In genomic region chr1:100390507-100390906, GRCh38 we compare ENCODE assay signal across 18 cellular contexts. TPM values are rescaled to one million over a fixed set of nuclear protein-coding genes. Genes with fewer than 3 reads are reported as not detected.
DNase-seq lines count a peak whose midpoint lies in the region; ATAC-seq and TF ChIP-seq lines count a peak whose summit lies in the region.
"Had no signal": no experiment of that assay in that cellular context is flagged by ENCODE, and none has a peak within 500 bp of the region (broad histone marks: within the 10 kb centered on the region; RNA-seq: fewer than 3 reads in every experiment).

No MANE protein-coding gene starts in this region.

- CTCF ChIA-PET in CD8-positive, alpha-beta memory T cell (lab: Charles Lee) = interaction anchor here (2.5 kb wide), 1 partner anchor 69 kb away, joined by 9 read pairs; no protein-coding TSS in a partner anchor
- CTCF ChIA-PET in activated CD4-positive, alpha-beta memory T cell treated with anti-CD3 and anti-CD28 coated beads, Interleukin-2, amount 10 ng/mL, durations not matched to agents 7 days and 5 days (lab: Charles Lee) = interaction anchor here (1.6 to 2.9 kb wide), 2 partner anchors 37 to 68 kb away, joined by 5 to 12 read pairs; partner anchors contain the start of gene CDC14A
- CTCF ChIA-PET in naive thymus-derived CD4-positive, alpha-beta T cell (lab: Charles Lee) = interaction anchor here (0.9 to 3.4 kb wide), 4 partner anchors 19 to 50 kb away, joined by 3 to 19 read pairs (median 4); partner anchors contain the start of gene CDC14A
- CTCF ChIA-PET in SK-N-SH (lab: Yijun Ruan, JAX) = no interaction called here

- no peak overlapping the region for H3K4me2 ChIP-seq in SK-N-SH

- peaks cover 86 to 98% (median 96%) of the 10 kb centered on the region in 3 donors for H3K4me1 Mint-ChIP-seq in CD8-positive, alpha-beta memory T cell
- H3K4me1 Mint-ChIP-seq in activated CD4-positive, alpha-beta memory T cell treated with anti-CD3 and anti-CD28 coated beads, Interleukin-2, amount 10 ng/mL, durations not matched to agents 7 days and 5 days = peaks cover 83% of the 10 kb centered on the region
- H3K4me1 Mint-ChIP-seq in naive thymus-derived CD4-positive, alpha-beta T cell = peaks cover 46 to 99% (median 91%) of the 10 kb centered on the region in 7 donors

- DNase-seq in activated naive CD4-positive, alpha-beta T cell treated with anti-CD3 and anti-CD28 coated beads, Interleukin-2, amount 50 U/mL, for 72 hours (ENCODE audit: low spot score in 2 of 2) = no peak
- DNase-seq in activated naive CD4-positive, alpha-beta T cell treated with anti-CD3 and anti-CD28 coated beads, Interleukin-2, amount 50 U/mL, for 16 hours = no peak
- DNase-seq in CD8-positive, alpha-beta memory T cell = no peak
- no peak for DNase-seq in activated CD4-positive, alpha-beta memory T cell treated with anti-CD3 and anti-CD28 coated beads, Interleukin-2, amount 10 ng/mL, durations not matched to agents 7 days and 5 days
- DNase-seq in naive thymus-derived CD4-positive, alpha-beta T cell = peak in 2 of 9 donors; percentile 47 to 51
- DNase-seq in retina (no peak), SK-N-SH (no peak)
- DNase-seq: DMS79 treated with DMSO at 0.1 percent for 48 hours; H9; MV-4-11; NCI-H1417; NCI-H187 treated with DMSO at 0.1 percent for 48 hours; NCI-H446; NCI-H69; NK-92 treated with Interleukin-12 subunit alpha and Interleukin-12 subunit beta, amount 100 ng/mL, for 24 hours; OCI-M1; SIG-M5 had no signal

- H3K27ac ChIP-seq in CD8-positive, alpha-beta memory T cell (ENCODE audit: low read depth, low read length) = no peak overlapping the region
- H3K27ac ChIP-seq in naive thymus-derived CD4-positive, alpha-beta T cell (ENCODE audit: low read depth, low read length) = peak overlapping the region; percentile 64
- H3K27ac ChIP-seq in SK-N-SH (ENCODE audit: low read depth in 2 of 2, low read length in 1 of 2) = no peak overlapping the region

- H2AFZ ChIP-seq in SK-N-SH (ENCODE audit: low read depth) = no peak overlapping the region

- no peaks in the 10 kb centered on the region for H3K9me3 Mint-ChIP-seq in activated naive CD4-positive, alpha-beta T cell treated with anti-CD3 and anti-CD28 coated beads, Interleukin-2, amount 50 U/mL, for 72 hours
- H3K9me3 Mint-ChIP-seq in CD8-positive, alpha-beta memory T cell = no peaks in the 10 kb centered on the region
- no peaks in the 10 kb centered on the region for H3K9me3 Mint-ChIP-seq in activated CD4-positive, alpha-beta memory T cell treated with anti-CD3 and anti-CD28 coated beads, Interleukin-2, amount 10 ng/mL, durations not matched to agents 7 days and 5 days
- H3K9me3 Mint-ChIP-seq in naive thymus-derived CD4-positive, alpha-beta T cell = no peaks in the 10 kb centered on the region
- H3K9me3 Mint-ChIP-seq: CD14-positive monocyte, H9 had no signal

- H3K36me3 ChIP-seq in CD8-positive, alpha-beta memory T cell (ENCODE audit: insufficient read depth, low read length) = peaks cover 5% of the 10 kb centered on the region
- no peaks in the 10 kb centered on the region for H3K36me3 ChIP-seq in naive thymus-derived CD4-positive, alpha-beta T cell (ENCODE audit: control insufficient read depth in 2 of 3, insufficient read depth in 3 of 3, low read length in 3 of 3)
- peaks cover 6 to 10% of the 10 kb centered on the region in 2 experiments for H3K36me3 ChIP-seq in SK-N-SH (replicated peaks in 1 of 2; ENCODE audit: control insufficient read depth in 1 of 2, insufficient read depth in 2 of 2, low read length in 1 of 2)

- no peak overlapping the region for H3K4me3 ChIP-seq in CD8-positive, alpha-beta memory T cell (ENCODE audit: low read length)
- H3K4me3 ChIP-seq in naive thymus-derived CD4-positive, alpha-beta T cell (ENCODE audit: low read length) = no peak overlapping the region
- H3K4me3 ChIP-seq in SK-N-SH (ENCODE audit: low read depth in 2 of 2, low read length in 1 of 2) = no peak overlapping the region

- no peaks in the 10 kb centered on the region for H3K27me3 Mint-ChIP-seq in CD8-positive, alpha-beta memory T cell
- no peaks in the 10 kb centered on the region for H3K27me3 Mint-ChIP-seq in activated CD4-positive, alpha-beta memory T cell treated with anti-CD3 and anti-CD28 coated beads, Interleukin-2, amount 10 ng/mL, durations not matched to agents 7 days and 5 days
- H3K27me3 Mint-ChIP-seq in naive thymus-derived CD4-positive, alpha-beta T cell = no peaks in the 10 kb centered on the region

- TF ChIP-seq CTCF in SK-N-SH (IDR thresholded peaks at IDR 0.05) = no peak

- peaks cover 92% of the 10 kb centered on the region for H3K4me1 ChIP-seq in CD8-positive, alpha-beta memory T cell (ENCODE audit: insufficient read depth, low read length)
- peaks cover 71 to 84% of the 10 kb centered on the region in 2 donors for H3K4me1 ChIP-seq in naive thymus-derived CD4-positive, alpha-beta T cell (ENCODE audit: control insufficient read depth in 2 of 2, insufficient read depth in 2 of 2, low read length in 2 of 2)
- H3K4me1 ChIP-seq in SK-N-SH (ENCODE audit: control insufficient read depth in 1 of 2, insufficient read depth in 2 of 2, low read depth in 1 of 2, low read length in 1 of 2) = peaks cover 0 to 4% of the 10 kb centered on the region in 2 experiments; a peak in 1 of 4 replicates

- no peaks in the 10 kb centered on the region for H3K27me3 ChIP-seq in CD8-positive, alpha-beta memory T cell (ENCODE audit: insufficient read depth, low read length, poor library complexity, severe bottlenecking)
- H3K27me3 ChIP-seq in naive thymus-derived CD4-positive, alpha-beta T cell (ENCODE audit: control insufficient read depth in 2 of 2, insufficient read depth in 2 of 2, low read length in 2 of 2) = no peaks in the 10 kb centered on the region
- H3K27me3 ChIP-seq in SK-N-SH (ENCODE audit: insufficient read depth) = no peaks in the 10 kb centered on the region

- peak overlapping the region in 5 of 7 donors; percentile 8 to 70 (median 19) for H3K4me3 Mint-ChIP-seq in CD8-positive, alpha-beta memory T cell
- H3K4me3 Mint-ChIP-seq in activated CD4-positive, alpha-beta memory T cell treated with anti-CD3 and anti-CD28 coated beads, Interleukin-2, amount 10 ng/mL, durations not matched to agents 7 days and 5 days = no peak overlapping the region
- peak overlapping the region in 8 of 10 donors; percentile 1 to 77 (median 52) for H3K4me3 Mint-ChIP-seq in naive thymus-derived CD4-positive, alpha-beta T cell
- H3K4me3 Mint-ChIP-seq: CD14-positive monocyte, H9 had no signal

- H4K20me1 ChIP-seq in SK-N-SH (ENCODE audit: insufficient read depth) = no peaks in the 10 kb centered on the region

- no peaks in the 10 kb centered on the region for H3K9me2 ChIP-seq in SK-N-SH

- H3K9me3 ChIP-seq in CD8-positive, alpha-beta memory T cell (ENCODE audit: low read length) = no peaks in the 10 kb centered on the region
- H3K9me3 ChIP-seq in naive thymus-derived CD4-positive, alpha-beta T cell (ENCODE audit: control insufficient read depth in 2 of 3, low read length in 3 of 3) = no peaks in the 10 kb centered on the region
- no peaks in the 10 kb centered on the region for H3K9me3 ChIP-seq in SK-N-SH

- H3K9ac ChIP-seq in SK-N-SH = no peak overlapping the region

- H3K27ac Mint-ChIP-seq in activated naive CD4-positive, alpha-beta T cell treated with anti-CD3 and anti-CD28 coated beads, Interleukin-2, amount 50 U/mL, for 72 hours = no peak overlapping the region
- H3K27ac Mint-ChIP-seq in CD8-positive, alpha-beta memory T cell = peak overlapping the region in 7 of 8 donors; percentile 44 to 99 (median 91)
- peak overlapping the region; percentile 7 for H3K27ac Mint-ChIP-seq in activated CD4-positive, alpha-beta memory T cell treated with anti-CD3 and anti-CD28 coated beads, Interleukin-2, amount 10 ng/mL, durations not matched to agents 7 days and 5 days
- H3K27ac Mint-ChIP-seq in naive thymus-derived CD4-positive, alpha-beta T cell = peak overlapping the region in 8 of 9 donors; percentile 66 to 98 (median 94)
- H3K27ac Mint-ChIP-seq: CD14-positive monocyte, H9 had no signal

- H3F3A ChIP-seq in SK-N-SH (replicated peaks; ENCODE audit: insufficient read depth) = no peaks in the 10 kb centered on the region

- POLR2A ChIA-PET in CD8-positive, alpha-beta memory T cell (lab: Charles Lee) = interaction anchor here (1.0 kb wide), 1 partner anchor 39 kb away, joined by 4 read pairs; no protein-coding TSS in a partner anchor
- POLR2A ChIA-PET in activated CD4-positive, alpha-beta memory T cell treated with anti-CD3 and anti-CD28 coated beads, Interleukin-2, amount 10 ng/mL, durations not matched to agents 7 days and 5 days (lab: Charles Lee) = interaction anchor here (1.1 to 4.6 kb wide), 5 partner anchors 9 to 124 kb away, joined by 3 to 26 read pairs (median 6); partner anchors contain the start of genes CDC14A and RTCA
- POLR2A ChIA-PET in naive thymus-derived CD4-positive, alpha-beta T cell (lab: Charles Lee) = interaction anchor here (1.0 to 18.4 kb wide), 8 partner anchors 15 to 68 kb away, joined by 3 to 196 read pairs (median 6); partner anchors contain the start of gene CDC14A
- POLR2A ChIA-PET in SK-N-SH (lab: Yijun Ruan, JAX) = no interaction called here

- no peak for TF ChIP-seq RAD21 in SK-N-SH (IDR thresholded peaks at IDR 0.05; ENCODE audit: low read length)

- H3K36me3 Mint-ChIP-seq in activated naive CD4-positive, alpha-beta T cell treated with anti-CD3 and anti-CD28 coated beads, Interleukin-2, amount 50 U/mL, for 72 hours = peaks cover 0 to 7% of the 10 kb centered on the region in 2 donors
- H3K36me3 Mint-ChIP-seq in CD8-positive, alpha-beta memory T cell = peaks cover 20 to 53% (median 21%) of the 10 kb centered on the region in 3 donors
- peaks cover 72% of the 10 kb centered on the region for H3K36me3 Mint-ChIP-seq in activated CD4-positive, alpha-beta memory T cell treated with anti-CD3 and anti-CD28 coated beads, Interleukin-2, amount 10 ng/mL, durations not matched to agents 7 days and 5 days (ENCODE audit: low read depth)
- H3K36me3 Mint-ChIP-seq in naive thymus-derived CD4-positive, alpha-beta T cell = peaks cover 5 to 47% (median 24%) of the 10 kb centered on the region in 5 donors

- no peaks in the 10 kb centered on the region for H3K79me2 ChIP-seq in SK-N-SH (ENCODE audit: insufficient read depth)

- WGBS in SK-N-SH (ENCODE audit: low lambda C conversion rate) = 96% methylated on average over 1 of the region's 1 CpG

- ATAC-seq in activated naive CD4-positive, alpha-beta T cell treated with anti-CD3 and anti-CD28 coated beads, Interleukin-2, amount 50 U/mL, for 72 hours = peak; percentile 17 to 49
- peak; percentile 49 for ATAC-seq in naive thymus-derived CD4-positive, alpha-beta T cell

- intact Hi-C loops in naive thymus-derived CD4-positive, alpha-beta T cell (cut with micrococcal nuclease) = loop anchor here in 1 of 2 donors (2.0 kb wide), 1 partner anchor 14 kb away; no protein-coding TSS in a partner anchor

- TF ChIP-seq EP300 in SK-N-SH (IDR thresholded peaks at IDR 0.05; ENCODE audit: borderline replicate concordance in 1 of 2, low read depth in 1 of 2, low read length in 1 of 2) = no peak

RNA-seq across cellular contexts. Expression of gene CDC14A, which starts 38.2 kb away (rescaled TPM):
- 10 to 100 TPM; 13.0 to 16.0 TPM for total RNA-seq in activated naive CD4-positive, alpha-beta T cell treated with anti-CD3 and anti-CD28 coated beads, Interleukin-2, amount 50 U/mL, for 72 hours
- total RNA-seq in CD8-positive, alpha-beta memory T cell = 10 to 100 TPM; 25.4 to 27.9 TPM
- polyA plus RNA-seq in CD8-positive, alpha-beta memory T cell = 36.4 TPM
- 10 to 100 TPM; 41.8 to 44.9 TPM for total RNA-seq in activated CD4-positive, alpha-beta memory T cell treated with anti-CD3 and anti-CD28 coated beads, Interleukin-2, amount 10 ng/mL, durations not matched to agents 7 days and 5 days
- 100 to 1,000 TPM in 2 of 5 experiments, 10 to 100 TPM in 3; 47.1 to 136 (median 85.1) TPM for total RNA-seq in naive thymus-derived CD4-positive, alpha-beta T cell
- 10 to 100 TPM; 53.2 to 54.7 TPM for polyA plus RNA-seq in naive thymus-derived CD4-positive, alpha-beta T cell
- polyA plus RNA-seq in SK-N-SH (2012; rRNA removed) = 2.2 and 2.8 TPM in 2 replicates
- 3.1 and 3.7 TPM in 2 replicates for polyA plus RNA-seq in SK-N-SH (2012; cell fraction: cytosol; rRNA removed)
- 3.1 and 6.3 TPM in 2 replicates for polyA plus RNA-seq in SK-N-SH (2012; cell fraction: nucleus; rRNA removed)

Comparison
In these comparisons a context has a peak if more than half of its experiments do, and no peak if none do; other contexts are left out.
1. H3K27ac Mint-ChIP-seq: peak in CD8-positive, alpha-beta memory T cell (7 of 8), activated CD4-positive, alpha-beta memory T cell treated with anti-CD3 and anti-CD28 coated beads, Interleukin-2, amount 10 ng/mL, durations not matched to agents 7 days and 5 days (single experiment) and naive thymus-derived CD4-positive, alpha-beta T cell (8 of 9); none in activated naive CD4-positive, alpha-beta T cell treated with anti-CD3 and anti-CD28 coated beads, Interleukin-2, amount 50 U/mL, for 72 hours (0 of 2).